17 cellular contexts compared by ENCODE assay signal in genomic region chr12:80756875-80757274, GRCh38. TPM values are rescaled to one million over a fixed set of nuclear protein-coding genes. Genes with fewer than 3 reads are reported as not detected.
DNase-seq lines count a peak whose midpoint lies in the region; ATAC-seq and TF ChIP-seq lines count a peak whose summit lies in the region.
"Had no signal": no experiment of that assay in that cellular context is flagged by ENCODE, and none has a peak within 500 bp of the region (broad histone marks: within the 10 kb centered on the region; RNA-seq: fewer than 3 reads in every experiment).

No MANE protein-coding gene starts in this region.

- 88% methylated on average over 1 of the region's 1 CpG for WGBS in prostate gland

- no peak for TF ChIP-seq POLR2A in prostate gland (IDR thresholded peaks at IDR 0.05)

- H3K27ac ChIP-seq in prostate gland: no peak overlapping the region
- H3K27ac ChIP-seq: heart right ventricle, left ventricle myocardium inferior had no signal

- DNase-seq in non-pigmented ciliary epithelial cell (ENCODE audit: low read depth): peak; percentile 17
- no peak for DNase-seq in KG1 (lab: John Stamatoyannopoulos, UW)
- no peak for DNase-seq in hepatic stellate cell (ENCODE audit: low spot score)
- no peak for DNase-seq in prostate gland (ENCODE audit: low spot score)
- no peak for DNase-seq in NCI-H1105 (lab: John Stamatoyannopoulos, UW)
- DNase-seq: activated CD4-positive, alpha-beta T cell treated with anti-CD3 and anti-CD28 coated beads, Interleukin-2, amount 50 U/mL, for 1 hour; endodermal cell; heart right ventricle; left ventricle myocardium inferior; NCI-H2227 treated with DMSO at 0.1 percent for 48 hours; PC-3 had no signal

- H3K27me3 ChIP-seq in prostate gland (replicated peaks; ENCODE audit: insufficient read depth): no peaks in the 10 kb centered on the region
- H3K27me3 ChIP-seq: heart right ventricle had no signal

- intact Hi-C loops in prostate gland (cut with DNase I): no loop called here

- H3K4me1 ChIP-seq in prostate gland (replicated peaks): no peaks in the 10 kb centered on the region
- H3K4me1 ChIP-seq: left ventricle myocardium inferior had no signal

- no peaks in the 10 kb centered on the region for H3K36me3 ChIP-seq in prostate gland
- H3K36me3 ChIP-seq: heart right ventricle, left ventricle myocardium inferior had no signal

- no peaks in the 10 kb centered on the region for H3K9me3 ChIP-seq in prostate gland
- H3K9me3 ChIP-seq: heart right ventricle, left ventricle myocardium inferior had no signal

- ATAC-seq in GM18867 (IDR thresholded peaks at IDR 0.05; ENCODE audit: unreplicated experiment) (peak; percentile 88), HG02588 (IDR thresholded peaks at IDR 0.05; ENCODE audit: unreplicated experiment) (peak; percentile 90), HG03442 (IDR thresholded peaks at IDR 0.05; ENCODE audit: unreplicated experiment) (peak; percentile 97)
- ATAC-seq: activated T-helper 17 cell treated with anti-CD3 and anti-CD28 coated beads, Interleukin-2, amount 50 U/mL, for 72 hours; GM23338; PC-3 had no signal

- H3K4me3 ChIP-seq in prostate gland: no peak overlapping the region
- H3K4me3 ChIP-seq: GM23338, heart right ventricle, left ventricle myocardium inferior had no signal

- no peak for TF ChIP-seq CTCF in prostate gland (IDR thresholded peaks at IDR 0.05)

RNA-seq across cellular contexts. Expression of gene MYF5, which starts 40.2 kb away (rescaled TPM):
- total RNA-seq in prostate gland: 1 to 10 TPM in 1 of 2 donors, not detected in 1; 4.1 TPM
- total RNA-seq: activated T-helper 17 cell treated with anti-CD3 and anti-CD28 coated beads, Interleukin-2, amount 50 U/mL, for 72 hours; endodermal cell; GM23338; heart right ventricle; left ventricle myocardium inferior; PC-3; T-helper 1 cell treated with Interleukin-12 subunit alpha and Interleukin-12 subunit beta and Interleukin-4 antibody, amounts not matched to agents 30 ng/mL and 1 ng/mL, for 36 hours had no signal

RNA-seq across cellular contexts. Expression of gene MYF6, which starts 49.4 kb away (rescaled TPM):
- total RNA-seq in prostate gland: 1 to 10 TPM in 1 of 2 donors, not detected in 1; 2.5 TPM
- total RNA-seq: activated T-helper 17 cell treated with anti-CD3 and anti-CD28 coated beads, Interleukin-2, amount 50 U/mL, for 72 hours; GM23338; left ventricle myocardium inferior; PC-3; T-helper 1 cell treated with Interleukin-12 subunit alpha and Interleukin-12 subunit beta and Interleukin-4 antibody, amounts not matched to agents 30 ng/mL and 1 ng/mL, for 36 hours had no signal
